14 cellular contexts compared by ENCODE assay signal in genomic region chr6:106473807-106474206, GRCh38.
DNase-seq lines count a peak whose midpoint lies in the region; ATAC-seq and TF ChIP-seq lines count a peak whose summit lies in the region.
"Had no signal": no experiment of that assay in that cellular context is flagged by ENCODE, and none has a peak within 500 bp of the region (broad histone marks: within the 10 kb centered on the region; RNA-seq: fewer than 3 reads in every experiment).

No MANE protein-coding gene starts in this region.

- TF ChIP-seq CTCF in PC-9 (conservative IDR thresholded peaks at IDR 0.05) (no peak), stomach (IDR thresholded peaks at IDR 0.05) (no peak), GM10266 (IDR thresholded peaks at IDR 0.05; ENCODE audit: control insufficient read depth, insufficient read depth, low read depth, missing control alignments) (no peak)

- no peaks in the 10 kb centered on the region for H3K27me3 ChIP-seq in PC-9 (ENCODE audit: insufficient read depth, low read depth)
- peaks cover 0 to 29% (median 0%) of the 10 kb centered on the region in 3 donors for H3K27me3 ChIP-seq in stomach
- H3K27me3 ChIP-seq: gastroesophageal sphincter, suprapubic skin had no signal

- peaks cover 59% of the 10 kb centered on the region for H3K4me1 ChIP-seq in PC-9 (replicated peaks; ENCODE audit: insufficient read depth)
- H3K4me1 ChIP-seq in stomach, result peaks cover 0 to 12% (median 0%) of the 10 kb centered on the region in 4 donors
- H3K4me1 ChIP-seq: gastroesophageal sphincter had no signal

- TF ChIP-seq EP300 in stomach (IDR thresholded peaks at IDR 0.05), result no peak

- H3K27me3 Mint-ChIP-seq in activated T-cell treated with anti-CD3 and anti-CD28 coated beads, Interleukin-2, amount 50 U/mL, for 4 hours (ENCODE audit: low read depth), result peaks cover 3% of the 10 kb centered on the region

- peaks cover 5% of the 10 kb centered on the region; the same call in 1 of the 2 replicates for H3K79me2 ChIP-seq in PC-9 (ENCODE audit: low read depth)

- peaks cover 15% of the 10 kb centered on the region for H3F3A ChIP-seq in PC-9 (ENCODE audit: insufficient read depth, low read depth)

- H3K9me3 ChIP-seq in PC-9 (ENCODE audit: insufficient read depth, low read depth) (peaks cover 6% of the 10 kb centered on the region; the same call in 1 of the 2 replicates), stomach (no peaks in the 10 kb centered on the region)
- H3K9me3 ChIP-seq: gastroesophageal sphincter, suprapubic skin had no signal

- DNase-seq in activated T-cell treated with anti-CD3 and anti-CD28 coated beads, Interleukin-2, amount 50 U/mL, for 4 hours, result no peak
- DNase-seq in activated T-cell treated with anti-CD3 and anti-CD28 coated beads, Interleukin-2, amount 50 U/mL, for 1 hour, result no peak
- DNase-seq in PC-9 (peak in 1 of 2 experiments; percentile 79), stomach (no peak), GM10266 (ENCODE audit: extremely low spot score) (no peak), NCI-H2107 treated with DMSO at 0.1 percent for 48 hours (lab: John Stamatoyannopoulos, UW; ENCODE audit: unreplicated experiment) (no peak)
- no peak for DNase-seq in stimulated activated naive CD8-positive, alpha-beta T cell treated with anti-CD3 and anti-CD28 coated beads, Interleukin-15, Interleukin-2, amounts not matched to agents 100 U/mL and 50 U/mL, for 24 hours
- DNase-seq: activated B cell treated with CpG ODN at 0.5 μM for 24 hours, cortex of kidney, NCI-H1092, nucleus accumbens had no signal

- TF ChIP-seq POLR2A in stomach (IDR thresholded peaks at IDR 0.05), result no peak

- H3K36me3 Mint-ChIP-seq in activated T-cell treated with anti-CD3 and anti-CD28 coated beads, Interleukin-2, amount 50 U/mL, for 4 hours (ENCODE audit: insufficient read depth), result no peaks in the 10 kb centered on the region

- peak overlapping the region; percentile 45 for H3K27ac ChIP-seq in PC-9
- no peak overlapping the region for H3K27ac ChIP-seq in stomach
- H3K27ac ChIP-seq: gastroesophageal sphincter, suprapubic skin had no signal

- H3K36me3 ChIP-seq in PC-9 (ENCODE audit: low read depth) (no peaks in the 10 kb centered on the region), stomach (no peaks in the 10 kb centered on the region)
- H3K36me3 ChIP-seq: gastroesophageal sphincter, suprapubic skin had no signal

- H4K20me1 ChIP-seq in PC-9 (ENCODE audit: insufficient read depth), result no peaks in the 10 kb centered on the region

- no peak overlapping the region; the same call in 1 of the 2 replicates for H3K4me2 ChIP-seq in PC-9

- ATAC-seq in activated T-cell treated with anti-CD3 and anti-CD28 coated beads, Interleukin-2, amount 50 U/mL, for 4 hours, result peak; percentile 59 to 80
- ATAC-seq in esophagus mucosa, result peak; percentile 72
- peak; percentile 55 for ATAC-seq in stimulated activated naive CD8-positive, alpha-beta T cell treated with anti-CD3 and anti-CD28 coated beads, Interleukin-15, Interleukin-2, amounts not matched to agents 100 U/mL and 50 U/mL, for 24 hours
- ATAC-seq: gastroesophageal sphincter had no signal

- no TSS peak for BruUV-seq in PC-9 (replicated peaks; lab: Mats Ljungman, UMichigan)

- POLR2A ChIA-PET in PC-9 (lab: Charles Lee; ENCODE audit: unreplicated experiment), result no interaction called here

- 12 to 53% (median 45%) methylated on average over 1 of the region's 1 CpG for WGBS in stomach, 5 donors

- no peaks in the 10 kb centered on the region for H3K9me3 Mint-ChIP-seq in activated T-cell treated with anti-CD3 and anti-CD28 coated beads, Interleukin-2, amount 50 U/mL, for 4 hours
- H3K9me3 Mint-ChIP-seq: activated B cell treated with CpG ODN at 0.5 μM for 24 hours had no signal

- CTCF ChIA-PET in PC-9 (lab: Charles Lee), result no interaction called here

- H3K4me1 Mint-ChIP-seq in activated T-cell treated with anti-CD3 and anti-CD28 coated beads, Interleukin-2, amount 50 U/mL, for 4 hours (ENCODE audit: low read depth), result peaks cover 10% of the 10 kb centered on the region

- H3K4me3 ChIP-seq in PC-9, result no peak overlapping the region
- H3K4me3 ChIP-seq in stomach, result no peak overlapping the region
- H3K4me3 ChIP-seq: gastroesophageal sphincter, suprapubic skin had no signal

- H3K9me2 ChIP-seq in PC-9 (ENCODE audit: insufficient read depth), result no peaks in the 10 kb centered on the region

- H3K4me3 Mint-ChIP-seq in activated T-cell treated with anti-CD3 and anti-CD28 coated beads, Interleukin-2, amount 50 U/mL, for 4 hours, result no peak overlapping the region
- H3K4me3 Mint-ChIP-seq: activated B cell treated with CpG ODN at 0.5 μM for 24 hours had no signal

- intact Hi-C loops in PC-9 (cut with micrococcal nuclease; ENCODE audit: unreplicated experiment), result no loop called here
- intact Hi-C loops in stomach (cut with DNase I; ENCODE audit: low total_unique reads), result no loop called here

- H2AFZ ChIP-seq in PC-9, result no peak overlapping the region
